In genomic region chr11:96361778-96362177, GRCh38 we compare ENCODE assay signal across 30 cellular contexts. TPM values are rescaled to one million over a fixed set of nuclear protein-coding genes. Genes with fewer than 3 reads are reported as not detected.
DNase-seq lines count a peak whose midpoint lies in the region; ATAC-seq, FAIRE-seq and TF ChIP-seq lines count a peak whose summit lies in the region.
"Had no signal": no experiment of that assay in that cellular context is flagged by ENCODE, and none has a peak within 500 bp of the region (broad histone marks: within the 10 kb centered on the region; RNA-seq: fewer than 3 reads in every experiment).

No MANE protein-coding gene starts in this region.

- no peak for FAIRE-seq in K562 (lab: Jason Lieb, UNC)
- FAIRE-seq: pancreas had no signal

- H3K9me3 ChIP-seq in K562 (replicated peaks; ENCODE audit: control insufficient read depth, insufficient read depth, low read depth, low read length) (no peaks in the 10 kb centered on the region; the same call in 1 of the 2 replicates), Peyer's patch (no peaks in the 10 kb centered on the region), SK-N-SH (no peaks in the 10 kb centered on the region)
- H3K9me3 ChIP-seq: BE2C, esophagus squamous epithelium, pancreas had no signal

- CTCF ChIA-PET in K562 (lab: Yijun Ruan, JAX; ENCODE audit: low intra/inter-chr PET ratio) (no interaction called here), SK-N-SH (lab: Yijun Ruan, JAX) (interaction anchor here (0.7 kb wide), 1 partner anchor 19 kb away, joined by 3 read pairs; the partner anchor contains the start of gene MAML2)

- intact Hi-C loops in K562 (cut with micrococcal nuclease): no loop called here

- H3K4me3 ChIP-seq in K562 (no peak overlapping the region), Peyer's patch (no peak overlapping the region), SK-N-SH (ENCODE audit: low read depth in 2 of 2, low read length in 1 of 2) (no peak overlapping the region)
- H3K4me3 ChIP-seq: esophagus squamous epithelium, pancreas, skin epidermis had no signal

- POLR2A ChIA-PET in K562 (lab: Yijun Ruan, JAX): no interaction called here
- POLR2A ChIA-PET in SK-N-SH (lab: Yijun Ruan, JAX): no interaction called here

- H2AFZ ChIP-seq in K562 (ENCODE audit: low read depth, low read length) (no peak overlapping the region), SK-N-SH (ENCODE audit: low read depth) (no peak overlapping the region)

- H3F3A ChIP-seq in SK-N-SH (replicated peaks; ENCODE audit: insufficient read depth): no peaks in the 10 kb centered on the region

- ATAC-seq in K562: peak; percentile 79
- ATAC-seq: CD8-positive, alpha-beta T cell; HCT116; left colon; pancreas; stimulated activated naive B cell treated with anti-CD40 and anti-IgM and Interleukin-4, amounts not matched to agents 10 μg/mL and 1 μg/mL and 100 μg/mL, for 72 hours had no signal

- H4K20me1 ChIP-seq in K562 (replicated peaks; ENCODE audit: control insufficient read depth, insufficient read depth, low read length) (no peaks in the 10 kb centered on the region), SK-N-SH (ENCODE audit: insufficient read depth) (no peaks in the 10 kb centered on the region)

- H3K36me3 ChIP-seq in K562 (ENCODE audit: control insufficient read depth, insufficient read depth, low read length) (peaks cover 35% of the 10 kb centered on the region), Peyer's patch (peaks cover 0 to 38% (median 0%) of the 10 kb centered on the region in 3 donors), SK-N-SH (replicated peaks in 1 of 2; ENCODE audit: control insufficient read depth in 1 of 2, insufficient read depth in 2 of 2, low read length in 1 of 2) (peaks cover 64 to 71% of the 10 kb centered on the region in 2 experiments)
- H3K36me3 ChIP-seq: pancreas had no signal

- H3K9me2 ChIP-seq in SK-N-SH: no peaks in the 10 kb centered on the region

- TF ChIP-seq CTCF in K562 (IDR thresholded peaks at IDR 0.05 in 2 of 3, conservative IDR thresholded peaks at IDR 0.05 in 1 of 3; ENCODE audit: insufficient read depth in 2 of 3, low read depth in 1 of 3, low read length in 3 of 3): no peak
- TF ChIP-seq CTCF in Peyer's patch (IDR thresholded peaks at IDR 0.05): no peak
- TF ChIP-seq CTCF in SK-N-SH (IDR thresholded peaks at IDR 0.05): no peak

- TF ChIP-seq POLR2A in K562 (conservative IDR thresholded peaks at IDR 0.05) (no peak), Peyer's patch (IDR thresholded peaks at IDR 0.05) (no peak)

- peak; percentile 28 for DNase-seq in ELR (ENCODE audit: low read depth)
- DNase-seq in NCI-H226: peak; percentile 57
- DNase-seq in K562 (ENCODE audit: extremely low read depth in 1 of 4, low spot score in 3 of 4): peak in 2 of 4 experiments; percentile 30 to 59
- peak; percentile 58 for DNase-seq in kidney tubule cell (ENCODE audit: low spot score)
- DNase-seq in Peyer's patch: no peak
- no peak for DNase-seq in SK-N-SH
- DNase-seq in activated naive CD4-positive, alpha-beta T cell treated with anti-CD3 and anti-CD28 coated beads, Interleukin-2, amount 50 U/mL, for 16 hours: no peak
- DNase-seq in NCI-H2171 (lab: John Stamatoyannopoulos, UW): no peak
- DNase-seq: activated CD4-positive, alpha-beta T cell treated with anti-CD3 and anti-CD28 coated beads for 4 hours; activated naive CD4-positive, alpha-beta T cell; activated T-cell treated with anti-CD3 and anti-CD28 coated beads, Interleukin-2, amount 50 U/mL, for 24 hours; BE2C; CD8-positive, alpha-beta T cell; cerebellar nuclear complex; esophagus squamous epithelium; GF-D8; hippocampal formation; left colon; NCI-H1092; NCI-H187; NCI-H524; nephron progenitor cell; pancreas; retina; Right ventricle myocardium superior; stimulated activated naive B cell treated with anti-CD40 and anti-IgM and Interleukin-4, amounts not matched to agents 10 μg/mL and 1 μg/mL and 100 μg/mL, for 72 hours; substantia nigra; trophoblast cell had no signal

- H3K4me1 ChIP-seq in K562 (replicated peaks in 1 of 2; ENCODE audit: control insufficient read depth in 2 of 2, insufficient read depth in 2 of 2, low read length in 2 of 2) (peaks cover 0 to 18% of the 10 kb centered on the region in 2 experiments; a peak in 3 of 5 replicates), Peyer's patch (no peaks in the 10 kb centered on the region), SK-N-SH (ENCODE audit: control insufficient read depth in 1 of 2, insufficient read depth in 2 of 2, low read depth in 1 of 2, low read length in 1 of 2) (no peaks in the 10 kb centered on the region)
- H3K4me1 ChIP-seq: BE2C, esophagus squamous epithelium had no signal

- no peaks in the 10 kb centered on the region for H3K9me1 ChIP-seq in K562 (ENCODE audit: control insufficient read depth, insufficient read depth, low read length)

- TF ChIP-seq RAD21 in K562 (CRISPR knock-in tag; conservative IDR thresholded peaks at IDR 0.05 in 1 of 2, IDR thresholded peaks at IDR 0.05 in 1 of 2): no peak
- TF ChIP-seq RAD21 in SK-N-SH (IDR thresholded peaks at IDR 0.05; ENCODE audit: low read length): no peak

- H3K4me2 ChIP-seq in K562 (ENCODE audit: insufficient read depth, low read length) (peak overlapping the region; percentile 23; the same call in 1 of the 2 replicates), SK-N-SH (no peak overlapping the region)

- WGBS in K562 (ENCODE audit: insufficient coverage, low coverage, missing lambda C conversion rate): 3% methylated on average over 2 of the region's 2 CpGs
- WGBS in SK-N-SH (ENCODE audit: low lambda C conversion rate): 62% methylated on average over 2 of the region's 2 CpGs

- no TSS peak for BruUV-seq in K562 (replicated peaks; lab: Mats Ljungman, UMichigan)

- H3K27me3 ChIP-seq in K562 (ENCODE audit: control insufficient read depth in 2 of 2, insufficient read depth in 2 of 2, low read length in 2 of 2) (no peaks in the 10 kb centered on the region), Peyer's patch (no peaks in the 10 kb centered on the region), SK-N-SH (ENCODE audit: insufficient read depth) (no peaks in the 10 kb centered on the region)
- H3K27me3 ChIP-seq: BE2C, esophagus squamous epithelium, pancreas had no signal

- TF ChIP-seq EP300 in K562 (IDR thresholded peaks at IDR 0.05; ENCODE audit: low read length): peak; percentile 68; the same call in 1 of the 2 replicates
- no peak for TF ChIP-seq EP300 in SK-N-SH (IDR thresholded peaks at IDR 0.05; ENCODE audit: borderline replicate concordance in 1 of 2, low read depth in 1 of 2, low read length in 1 of 2)

- H3K79me2 ChIP-seq in K562 (ENCODE audit: control insufficient read depth, insufficient read depth, low read length) (no peaks in the 10 kb centered on the region), SK-N-SH (ENCODE audit: insufficient read depth) (no peaks in the 10 kb centered on the region)

- no peak overlapping the region for H3K9ac ChIP-seq in K562 (ENCODE audit: insufficient read depth in 1 of 2, low read depth in 2 of 2, low read length in 2 of 2)
- no peak overlapping the region for H3K9ac ChIP-seq in SK-N-SH

- H3K27ac ChIP-seq in K562 (ENCODE audit: extremely low read depth, low read depth, low read length) (peak overlapping the region; percentile 23; the same call in 2 of the 3 replicates), Peyer's patch (no peak overlapping the region), SK-N-SH (ENCODE audit: low read depth in 2 of 2, low read length in 1 of 2) (no peak overlapping the region)
- H3K27ac ChIP-seq: esophagus squamous epithelium, pancreas, skin epidermis had no signal

- in situ Hi-C loops in K562 (cut with MboI): no loop called here

RNA-seq across cellular contexts. Expression of gene MAML2, which starts 18.8 kb away (rescaled TPM):
- total RNA-seq in K562 (2011; cell fraction: chromatin; rRNA removed; ENCODE audit: low replicate concordance): 8.1 and 14.3 TPM in 2 replicates
- total RNA-seq in K562 (2011; cell fraction: nucleolus; rRNA removed): 4.3 and 5.0 TPM in 2 replicates
- total RNA-seq in K562 (2011; cell fraction: nucleoplasm; rRNA removed): 6.5 and 8.2 TPM in 2 replicates
- total RNA-seq in K562 (2014; rRNA removed): 5.1 and 5.2 TPM in 2 replicates
- 4.6 and 5.5 TPM in 2 replicates for total RNA-seq in K562 (2014; rRNA removed; fragmentation: Illumina TruSeq; extraction: Trizol)
- 5.7 and 6.0 TPM in 2 replicates for total RNA-seq in K562 (2015; rRNA removed; fragmentation: Illumina TruSeq; extraction: Trizol)
- 6.2 and 6.6 TPM in 2 replicates for total RNA-seq in K562 (2021)
- 4.0 and 4.2 TPM in 2 replicates for polyA plus RNA-seq in K562 (2011; rRNA removed)
- polyA plus RNA-seq in K562 (2011; cell fraction: cytosol; rRNA removed): 3.8 and 5.5 TPM in 2 replicates
- 3.6 and 6.4 TPM in 2 replicates for polyA plus RNA-seq in K562 (2011; cell fraction: nucleus; rRNA removed)
- polyA plus RNA-seq in K562 (2012): 4.9 and 7.6 TPM in 2 replicates
- 5.9 and 6.8 TPM in 2 replicates for polyA plus RNA-seq in K562 (2014; fragmentation: Illumina TruSeq; extraction: Trizol)
- polyA plus RNA-seq in K562 (2014; fragmentation: Nextera tagmentation; extraction: Ambion mirVana): 1 to 10 TPM in 1 of 2 experiments, under 1 TPM in 1; 0.79 to 1.5 TPM
- 3.2 and 4.8 TPM in 2 replicates for polyA plus RNA-seq in K562 (2014; rRNA removed)
- polyA minus RNA-seq in K562 (2011; rRNA and poly(A)+ RNA removed): 9.7 and 12.0 TPM in 2 replicates
- polyA minus RNA-seq in K562 (2011; cell fraction: cytosol; rRNA and poly(A)+ RNA removed): 3.5 and 4.2 TPM in 2 replicates
- 9.8 and 10.5 TPM in 2 replicates for polyA minus RNA-seq in K562 (2011; cell fraction: nucleus; rRNA and poly(A)+ RNA removed)
- 10 to 100 TPM in 3 of 4 donors, 1 to 10 TPM in 1; 8.4 to 60.2 (median 22.7) TPM for total RNA-seq in Peyer's patch
- polyA plus RNA-seq in SK-N-SH (2012; rRNA removed): 20.1 and 24.5 TPM in 2 replicates
- polyA plus RNA-seq in SK-N-SH (2012; cell fraction: cytosol; rRNA removed): 16.5 and 20.7 TPM in 2 replicates
- 8.9 and 22.7 TPM in 2 replicates for polyA plus RNA-seq in SK-N-SH (2012; cell fraction: nucleus; rRNA removed)

RNA-seq across cellular contexts. Expression of gene CCDC82, which starts 27.9 kb away (rescaled TPM):
- total RNA-seq in K562 (2011; cell fraction: chromatin; rRNA removed; ENCODE audit: low replicate concordance): 16.2 and 95.5 TPM in 2 replicates
- total RNA-seq in K562 (2011; cell fraction: nucleolus; rRNA removed): 7.0 and 10.5 TPM in 2 replicates
- total RNA-seq in K562 (2011; cell fraction: nucleoplasm; rRNA removed): 32.7 and 61.0 TPM in 2 replicates
- total RNA-seq in K562 (2014; rRNA removed) (10.3 and 12.5 TPM in 2 replicates), K562 (2014; rRNA removed; fragmentation: Illumina TruSeq; extraction: Trizol) (24.5 and 36.9 TPM in 2 replicates), K562 (2015; rRNA removed; fragmentation: Illumina TruSeq; extraction: Trizol) (23.7 and 25.7 TPM in 2 replicates), K562 (2021) (16.2 and 16.5 TPM in 2 replicates), Peyer's patch (10 to 100 TPM; 19.3 to 63.5 (median 31.1) TPM)
- polyA plus RNA-seq in K562 (2011; rRNA removed) (17.5 and 21.8 TPM in 2 replicates), K562 (2014; fragmentation: Illumina TruSeq; extraction: Trizol) (44.0 and 51.3 TPM in 2 replicates), K562 (2014; fragmentation: Nextera tagmentation; extraction: Ambion mirVana) (10 to 100 TPM; 23.7 to 24.7 TPM), K562 (2014; rRNA removed) (37.2 and 45.7 TPM in 2 replicates), SK-N-SH (2012; rRNA removed) (8.7 and 12.8 TPM in 2 replicates)
- polyA plus RNA-seq in K562 (2011; cell fraction: cytosol; rRNA removed): 1.9 and 5.6 TPM in 2 replicates
- polyA plus RNA-seq in K562 (2011; cell fraction: nucleus; rRNA removed): 14.6 and 22.5 TPM in 2 replicates
- 19.3 and 21.7 TPM in 2 replicates for polyA plus RNA-seq in K562 (2012)
- 19.2 and 20.1 TPM in 2 replicates for polyA minus RNA-seq in K562 (2011; rRNA and poly(A)+ RNA removed)
- polyA minus RNA-seq in K562 (2011; cell fraction: cytosol; rRNA and poly(A)+ RNA removed): 4.2 and 4.4 TPM in 2 replicates
- polyA minus RNA-seq in K562 (2011; cell fraction: nucleus; rRNA and poly(A)+ RNA removed): 26.7 and 39.9 TPM in 2 replicates
- polyA plus RNA-seq in SK-N-SH (2012; cell fraction: cytosol; rRNA removed): 10.2 and 14.8 TPM in 2 replicates
- 10.8 and 29.1 TPM in 2 replicates for polyA plus RNA-seq in SK-N-SH (2012; cell fraction: nucleus; rRNA removed)

RNA-seq across cellular contexts. Expression of gene JRKL, which starts 28.0 kb away (rescaled TPM):
- total RNA-seq in K562 (2011; cell fraction: chromatin; rRNA removed; ENCODE audit: low replicate concordance): 5.3 and 22.1 TPM in 2 replicates
- 3.8 and 4.7 TPM in 2 replicates for total RNA-seq in K562 (2011; cell fraction: nucleolus; rRNA removed)
- total RNA-seq in K562 (2011; cell fraction: nucleoplasm; rRNA removed): 9.4 and 9.8 TPM in 2 replicates
- 4.3 and 4.5 TPM in 2 replicates for total RNA-seq in K562 (2014; rRNA removed)
- total RNA-seq in K562 (2014; rRNA removed; fragmentation: Illumina TruSeq; extraction: Trizol): 10.4 and 11.5 TPM in 2 replicates
- 6.9 and 8.5 TPM in 2 replicates for total RNA-seq in K562 (2015; rRNA removed; fragmentation: Illumina TruSeq; extraction: Trizol)
- total RNA-seq in K562 (2021): 7.7 and 8.0 TPM in 2 replicates
- polyA plus RNA-seq in K562 (2011; rRNA removed): 10.5 and 14.8 TPM in 2 replicates
- 1.3 and 4.6 TPM in 2 replicates for polyA plus RNA-seq in K562 (2011; cell fraction: cytosol; rRNA removed)
- 6.8 and 9.3 TPM in 2 replicates for polyA plus RNA-seq in K562 (2011; cell fraction: nucleus; rRNA removed)
- 8.1 and 9.0 TPM in 2 replicates for polyA plus RNA-seq in K562 (2012)
- 10.5 and 11.8 TPM in 2 replicates for polyA plus RNA-seq in K562 (2014; fragmentation: Illumina TruSeq; extraction: Trizol)
- polyA plus RNA-seq in K562 (2014; fragmentation: Nextera tagmentation; extraction: Ambion mirVana): 1 to 10 TPM; 4.8 to 6.8 TPM
- polyA plus RNA-seq in K562 (2014; rRNA removed): 10.0 and 11.0 TPM in 2 replicates
- polyA minus RNA-seq in K562 (2011; rRNA and poly(A)+ RNA removed): 9.9 and 14.1 TPM in 2 replicates
- polyA minus RNA-seq in K562 (2011; cell fraction: cytosol; rRNA and poly(A)+ RNA removed): 2.6 and 3.9 TPM in 2 replicates
- polyA minus RNA-seq in K562 (2011; cell fraction: nucleus; rRNA and poly(A)+ RNA removed): 4.4 and 11.4 TPM in 2 replicates
- total RNA-seq in Peyer's patch: 10 to 100 TPM in 1 of 4 donors, 1 to 10 TPM in 3; 6.8 to 13.2 (median 8.5) TPM
- 3.8 and 5.3 TPM in 2 replicates for polyA plus RNA-seq in SK-N-SH (2012; rRNA removed)
- polyA plus RNA-seq in SK-N-SH (2012; cell fraction: cytosol; rRNA removed): 7.5 and 9.1 TPM in 2 replicates
- polyA plus RNA-seq in SK-N-SH (2012; cell fraction: nucleus; rRNA removed): 0.83 and 3.0 TPM in 2 replicates

Comparison
In these comparisons a context has a peak if more than half of its experiments do, and no peak if none do; other contexts are left out.
1. DNase-seq: peak in ELR (single experiment), NCI-H226 (single experiment) and kidney tubule cell (single experiment); none in Peyer's patch (0 of 3), SK-N-SH (single experiment), activated naive CD4-positive, alpha-beta T cell treated with anti-CD3 and anti-CD28 coated beads, Interleukin-2, amount 50 U/mL, for 16 hours (single experiment) and NCI-H2171 (single experiment).